Comparison of ENCODE assay signal across 8 cellular contexts in the genomic region with DNA sequence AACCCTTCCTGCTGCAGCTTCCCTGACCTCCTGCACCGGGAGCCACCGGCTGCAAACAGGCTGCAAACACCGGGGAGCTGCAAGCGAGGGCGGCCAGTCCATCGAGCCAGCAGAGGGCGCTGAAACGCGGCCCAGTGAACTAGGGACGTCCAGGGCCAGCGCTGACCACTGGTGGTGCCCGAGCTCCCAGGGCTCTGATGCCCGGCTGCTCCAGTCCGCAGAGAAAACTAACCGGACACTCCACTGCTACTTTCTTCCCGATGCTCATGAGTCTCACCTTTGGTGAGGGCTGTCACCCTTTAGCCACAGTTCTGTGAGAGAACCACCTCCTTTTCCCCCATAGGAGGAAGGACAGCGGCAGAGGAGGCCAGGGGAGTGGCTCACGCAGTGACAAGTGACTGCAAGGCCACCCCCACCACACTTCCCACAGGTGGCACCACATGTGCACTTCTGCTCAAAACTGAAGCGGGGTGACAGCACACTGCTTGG.
DNase-seq lines count a peak whose midpoint lies in the region; ATAC-seq and TF ChIP-seq lines count a peak whose summit lies in the region.

No MANE protein-coding gene starts in this region.

- no peaks in the 10 kb centered on the region for H3K36me3 Mint-ChIP-seq in activated CD4-positive, alpha-beta T cell treated with anti-CD3 and anti-CD28 coated beads for 36 hours (ENCODE audit: low read depth)
- H3K36me3 Mint-ChIP-seq in chondrocyte (ENCODE audit: low read depth): no peaks in the 10 kb centered on the region

- POLR2A ChIA-PET in activated CD4-positive, alpha-beta T cell treated with anti-CD3 and anti-CD28 coated beads for 36 hours (lab: Charles Lee): no interaction called here

- DNase-seq in GM06990 (ENCODE audit: extremely low read depth, insufficient read length): peak; percentile 37
- DNase-seq in NCI-H2029 treated with DMSO at 0.1 percent for 48 hours (lab: John Stamatoyannopoulos, UW): peak; percentile 23
- DNase-seq in activated CD4-positive, alpha-beta T cell treated with anti-CD3 and anti-CD28 coated beads for 36 hours: peak; percentile 75
- peak; percentile 94 for DNase-seq in chondrocyte (ENCODE audit: low spot score)
- DNase-seq in kidney tubule cell (ENCODE audit: low spot score): peak; percentile 79
- DNase-seq in stimulated activated CD4-positive, alpha-beta T cell treated with anti-CD3 and anti-CD28 coated beads, Interleukin-15, amount 100 ng/mL, for 48 hours (ENCODE audit: low read depth in 2 of 2): peak; percentile 5 to 33
- DNase-seq in NCI-H1436 treated with DMSO at 0.1 percent for 48 hours (lab: John Stamatoyannopoulos, UW): no peak

- H3K27me3 Mint-ChIP-seq in activated CD4-positive, alpha-beta T cell treated with anti-CD3 and anti-CD28 coated beads for 36 hours: peaks cover 6% of the 10 kb centered on the region
- no peaks in the 10 kb centered on the region for H3K27me3 Mint-ChIP-seq in chondrocyte (ENCODE audit: low read depth)

- TF ChIP-seq CTCF in GM06990 (IDR thresholded peaks at IDR 0.05; ENCODE audit: insufficient read depth, low read length, poor library complexity, severe bottlenecking): peak; percentile 86
- peak; percentile 97 for TF ChIP-seq CTCF in chondrocyte (IDR thresholded peaks at IDR 0.05)

- intact Hi-C loops in activated CD4-positive, alpha-beta T cell treated with anti-CD3 and anti-CD28 coated beads for 36 hours (cut with DNase I, micrococcal nuclease): loop anchor here in 1 of 2 experiments (1.0 to 10.0 kb wide), 4 partner anchors 152 to 452 kb away; partner anchors contain the start of gene URAD

- no peaks in the 10 kb centered on the region for H3K27me3 ChIP-seq in GM06990 (replicated peaks; ENCODE audit: control insufficient read depth, insufficient read depth, low read length)

- no peaks in the 10 kb centered on the region for H3K9me3 Mint-ChIP-seq in activated CD4-positive, alpha-beta T cell treated with anti-CD3 and anti-CD28 coated beads for 36 hours (ENCODE audit: low read depth)
- H3K9me3 Mint-ChIP-seq in chondrocyte (ENCODE audit: low read depth): peaks cover 2% of the 10 kb centered on the region

- H3K36me3 ChIP-seq in GM06990 (ENCODE audit: control insufficient read depth, insufficient read depth, low read length): no peaks in the 10 kb centered on the region

- no peak overlapping the region for H3K4me3 Mint-ChIP-seq in activated CD4-positive, alpha-beta T cell treated with anti-CD3 and anti-CD28 coated beads for 36 hours
- H3K4me3 Mint-ChIP-seq in chondrocyte (ENCODE audit: unreplicated experiment): peak overlapping the region; percentile 26

- CTCF ChIA-PET in activated CD4-positive, alpha-beta T cell treated with anti-CD3 and anti-CD28 coated beads for 36 hours (lab: Charles Lee): interaction anchor here (0.8 to 4.7 kb wide), 6 partner anchors 11 to 294 kb away, joined by 3 to 42 read pairs (median 4); no protein-coding TSS in a partner anchor

- ATAC-seq in activated CD4-positive, alpha-beta T cell treated with anti-CD3 and anti-CD28 coated beads for 36 hours: peak; percentile 55
- no peak for ATAC-seq in GM18498 (IDR thresholded peaks at IDR 0.05; ENCODE audit: unreplicated experiment)

- peaks cover 4% of the 10 kb centered on the region for H3K4me1 Mint-ChIP-seq in activated CD4-positive, alpha-beta T cell treated with anti-CD3 and anti-CD28 coated beads for 36 hours
- peaks cover 23% of the 10 kb centered on the region for H3K4me1 Mint-ChIP-seq in chondrocyte (ENCODE audit: low read depth)

- H3K4me3 ChIP-seq in GM06990 (replicated peaks; ENCODE audit: low read depth, low read length): no peak overlapping the region

- H3K27ac Mint-ChIP-seq in activated CD4-positive, alpha-beta T cell treated with anti-CD3 and anti-CD28 coated beads for 36 hours: no peak overlapping the region
- H3K27ac Mint-ChIP-seq in chondrocyte (ENCODE audit: unreplicated experiment): no peak overlapping the region
